In the genomic region with DNA sequence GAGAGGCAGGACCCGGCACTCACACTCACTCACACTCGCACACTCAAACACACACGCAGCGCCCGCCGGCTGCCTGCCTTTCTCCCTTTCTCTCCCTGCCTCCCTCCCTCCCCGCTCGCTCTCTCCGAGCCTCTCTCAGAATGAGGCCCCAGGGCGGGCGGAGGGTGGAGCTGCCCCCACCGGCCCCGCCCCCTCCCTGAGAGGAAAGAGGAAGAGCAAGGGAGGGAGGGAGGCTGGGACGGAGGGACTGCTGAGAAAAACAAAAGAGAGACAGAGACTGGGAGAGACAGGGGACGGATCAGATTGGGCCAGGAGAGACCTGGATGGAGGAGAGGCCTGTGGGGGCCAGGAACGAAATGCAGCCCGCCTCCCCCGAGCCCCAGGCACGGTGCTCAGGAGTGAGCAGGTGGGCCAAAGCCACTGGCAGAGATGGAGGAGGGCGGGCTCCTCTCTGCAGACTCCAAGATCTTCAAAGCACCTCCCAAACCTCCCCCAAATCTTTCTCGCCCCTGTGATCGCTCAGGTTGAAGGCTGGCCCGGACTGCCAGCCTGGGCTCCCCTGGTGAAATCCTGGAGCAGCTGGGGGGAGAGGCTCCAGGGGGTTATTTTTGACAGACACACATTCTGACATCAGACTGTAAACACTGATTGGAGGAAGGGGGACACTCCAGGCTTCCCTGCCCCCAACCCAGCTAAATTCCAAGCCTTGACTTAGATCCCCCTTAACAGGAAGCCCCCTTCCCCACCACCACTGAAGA, we compare ENCODE assay signal across 1 cellular context.
TF ChIP-seq lines count a peak whose summit lies in the region.

No MANE protein-coding gene starts in this region.

TF ChIP-seq in HepG2, 621 proteins besides CTCF, POLR2A, EP300 and RAD21 (continues in another document):
- TF ChIP-seq SMYD3 (CRISPR knock-in tag; IDR thresholded peaks at IDR 0.05) = no peak
- TF ChIP-seq ZNF652 (CRISPR knock-in tag; IDR thresholded peaks at IDR 0.05; ENCODE audit: borderline replicate concordance, low read depth) = no peak
- no peak for TF ChIP-seq ZFAT (CRISPR knock-in tag; conservative IDR thresholded peaks at IDR 0.05)
- TF ChIP-seq ELF3 (CRISPR knock-in tag; IDR thresholded peaks at IDR 0.05) = peak; percentile 43; the same call in 1 of the 2 replicates
- TF ChIP-seq, protein P1, sequence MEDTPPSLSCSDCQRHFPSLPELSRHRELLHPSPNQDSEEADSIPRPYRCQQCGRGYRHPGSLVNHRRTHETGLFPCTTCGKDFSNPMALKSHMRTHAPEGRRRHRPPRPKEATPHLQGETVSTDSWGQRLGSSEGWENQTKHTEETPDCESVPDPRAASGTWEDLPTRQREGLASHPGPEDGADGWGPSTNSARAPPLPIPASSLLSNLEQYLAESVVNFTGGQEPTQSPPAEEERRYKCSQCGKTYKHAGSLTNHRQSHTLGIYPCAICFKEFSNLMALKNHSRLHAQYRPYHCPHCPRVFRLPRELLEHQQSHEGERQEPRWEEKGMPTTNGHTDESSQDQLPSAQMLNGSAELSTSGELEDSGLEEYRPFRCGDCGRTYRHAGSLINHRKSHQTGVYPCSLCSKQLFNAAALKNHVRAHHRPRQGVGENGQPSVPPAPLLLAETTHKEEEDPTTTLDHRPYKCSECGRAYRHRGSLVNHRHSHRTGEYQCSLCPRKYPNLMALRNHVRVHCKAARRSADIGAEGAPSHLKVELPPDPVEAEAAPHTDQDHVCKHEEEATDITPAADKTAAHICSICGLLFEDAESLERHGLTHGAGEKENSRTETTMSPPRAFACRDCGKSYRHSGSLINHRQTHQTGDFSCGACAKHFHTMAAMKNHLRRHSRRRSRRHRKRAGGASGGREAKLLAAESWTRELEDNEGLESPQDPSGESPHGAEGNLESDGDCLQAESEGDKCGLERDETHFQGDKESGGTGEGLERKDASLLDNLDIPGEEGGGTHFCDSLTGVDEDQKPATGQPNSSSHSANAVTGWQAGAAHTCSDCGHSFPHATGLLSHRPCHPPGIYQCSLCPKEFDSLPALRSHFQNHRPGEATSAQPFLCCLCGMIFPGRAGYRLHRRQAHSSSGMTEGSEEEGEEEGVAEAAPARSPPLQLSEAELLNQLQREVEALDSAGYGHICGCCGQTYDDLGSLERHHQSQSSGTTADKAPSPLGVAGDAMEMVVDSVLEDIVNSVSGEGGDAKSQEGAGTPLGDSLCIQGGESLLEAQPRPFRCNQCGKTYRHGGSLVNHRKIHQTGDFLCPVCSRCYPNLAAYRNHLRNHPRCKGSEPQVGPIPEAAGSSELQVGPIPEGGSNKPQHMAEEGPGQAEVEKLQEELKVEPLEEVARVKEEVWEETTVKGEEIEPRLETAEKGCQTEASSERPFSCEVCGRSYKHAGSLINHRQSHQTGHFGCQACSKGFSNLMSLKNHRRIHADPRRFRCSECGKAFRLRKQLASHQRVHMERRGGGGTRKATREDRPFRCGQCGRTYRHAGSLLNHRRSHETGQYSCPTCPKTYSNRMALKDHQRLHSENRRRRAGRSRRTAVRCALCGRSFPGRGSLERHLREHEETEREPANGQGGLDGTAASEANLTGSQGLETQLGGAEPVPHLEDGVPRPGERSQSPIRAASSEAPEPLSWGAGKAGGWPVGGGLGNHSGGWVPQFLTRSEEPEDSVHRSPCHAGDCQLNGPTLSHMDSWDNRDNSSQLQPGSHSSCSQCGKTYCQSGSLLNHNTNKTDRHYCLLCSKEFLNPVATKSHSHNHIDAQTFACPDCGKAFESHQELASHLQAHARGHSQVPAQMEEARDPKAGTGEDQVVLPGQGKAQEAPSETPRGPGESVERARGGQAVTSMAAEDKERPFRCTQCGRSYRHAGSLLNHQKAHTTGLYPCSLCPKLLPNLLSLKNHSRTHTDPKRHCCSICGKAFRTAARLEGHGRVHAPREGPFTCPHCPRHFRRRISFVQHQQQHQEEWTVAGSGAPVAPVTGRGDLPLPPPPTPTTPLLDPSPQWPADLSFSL (CRISPR knock-in tag; IDR thresholded peaks at IDR 0.05) = no peak
- TF ChIP-seq ETV5 (CRISPR knock-in tag; IDR thresholded peaks at IDR 0.05; ENCODE audit: borderline replicate concordance) = peak; percentile 53; the same call in 1 of the 2 replicates
- TF ChIP-seq ZNF709 (CRISPR knock-in tag; IDR thresholded peaks at IDR 0.05) = no peak
- TF ChIP-seq, protein P2, sequence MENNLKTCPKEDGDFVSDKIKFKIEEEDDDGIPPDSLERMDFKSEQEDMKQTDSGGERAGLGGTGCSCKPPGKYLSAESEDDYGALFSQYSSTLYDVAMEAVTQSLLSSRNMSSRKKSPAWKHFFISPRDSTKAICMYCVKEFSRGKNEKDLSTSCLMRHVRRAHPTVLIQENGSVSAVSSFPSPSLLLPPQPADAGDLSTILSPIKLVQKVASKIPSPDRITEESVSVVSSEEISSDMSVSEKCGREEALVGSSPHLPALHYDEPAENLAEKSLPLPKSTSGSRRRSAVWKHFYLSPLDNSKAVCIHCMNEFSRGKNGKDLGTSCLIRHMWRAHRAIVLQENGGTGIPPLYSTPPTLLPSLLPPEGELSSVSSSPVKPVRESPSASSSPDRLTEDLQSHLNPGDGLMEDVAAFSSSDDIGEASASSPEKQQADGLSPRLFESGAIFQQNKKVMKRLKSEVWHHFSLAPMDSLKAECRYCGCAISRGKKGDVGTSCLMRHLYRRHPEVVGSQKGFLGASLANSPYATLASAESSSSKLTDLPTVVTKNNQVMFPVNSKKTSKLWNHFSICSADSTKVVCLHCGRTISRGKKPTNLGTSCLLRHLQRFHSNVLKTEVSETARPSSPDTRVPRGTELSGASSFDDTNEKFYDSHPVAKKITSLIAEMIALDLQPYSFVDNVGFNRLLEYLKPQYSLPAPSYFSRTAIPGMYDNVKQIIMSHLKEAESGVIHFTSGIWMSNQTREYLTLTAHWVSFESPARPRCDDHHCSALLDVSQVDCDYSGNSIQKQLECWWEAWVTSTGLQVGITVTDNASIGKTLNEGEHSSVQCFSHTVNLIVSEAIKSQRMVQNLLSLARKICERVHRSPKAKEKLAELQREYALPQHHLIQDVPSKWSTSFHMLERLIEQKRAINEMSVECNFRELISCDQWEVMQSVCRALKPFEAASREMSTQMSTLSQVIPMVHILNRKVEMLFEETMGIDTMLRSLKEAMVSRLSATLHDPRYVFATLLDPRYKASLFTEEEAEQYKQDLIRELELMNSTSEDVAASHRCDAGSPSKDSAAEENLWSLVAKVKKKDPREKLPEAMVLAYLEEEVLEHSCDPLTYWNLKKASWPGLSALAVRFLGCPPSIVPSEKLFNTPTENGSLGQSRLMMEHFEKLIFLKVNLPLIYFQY (CRISPR knock-in tag; IDR thresholded peaks at IDR 0.05; ENCODE audit: borderline replicate concordance) = no peak
- TF ChIP-seq ZNF616 (CRISPR knock-in tag; IDR thresholded peaks at IDR 0.05; ENCODE audit: low read depth) = no peak
- TF ChIP-seq, protein P3, sequence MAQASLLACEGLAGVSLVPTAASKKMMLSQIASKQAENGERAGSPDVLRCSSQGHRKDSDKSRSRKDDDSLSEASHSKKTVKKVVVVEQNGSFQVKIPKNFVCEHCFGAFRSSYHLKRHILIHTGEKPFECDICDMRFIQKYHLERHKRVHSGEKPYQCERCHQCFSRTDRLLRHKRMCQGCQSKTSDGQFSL (CRISPR knock-in tag; IDR thresholded peaks at IDR 0.05) = no peak
- TF ChIP-seq, protein P4, sequence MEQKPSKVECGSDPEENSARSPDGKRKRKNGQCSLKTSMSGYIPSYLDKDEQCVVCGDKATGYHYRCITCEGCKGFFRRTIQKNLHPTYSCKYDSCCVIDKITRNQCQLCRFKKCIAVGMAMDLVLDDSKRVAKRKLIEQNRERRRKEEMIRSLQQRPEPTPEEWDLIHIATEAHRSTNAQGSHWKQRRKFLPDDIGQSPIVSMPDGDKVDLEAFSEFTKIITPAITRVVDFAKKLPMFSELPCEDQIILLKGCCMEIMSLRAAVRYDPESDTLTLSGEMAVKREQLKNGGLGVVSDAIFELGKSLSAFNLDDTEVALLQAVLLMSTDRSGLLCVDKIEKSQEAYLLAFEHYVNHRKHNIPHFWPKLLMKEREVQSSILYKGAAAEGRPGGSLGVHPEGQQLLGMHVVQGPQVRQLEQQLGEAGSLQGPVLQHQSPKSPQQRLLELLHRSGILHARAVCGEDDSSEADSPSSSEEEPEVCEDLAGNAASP (CRISPR knock-in tag; IDR thresholded peaks at IDR 0.05; ENCODE audit: borderline replicate concordance) = no peak
- no peak for TF ChIP-seq SOX5 (CRISPR knock-in tag; IDR thresholded peaks at IDR 0.05; ENCODE audit: borderline replicate concordance)
- no peak for TF ChIP-seq CCAR2 (optimal IDR thresholded peaks at IDR 0.05; ENCODE audit: low read depth, low read length)
- TF ChIP-seq ZNF83 (CRISPR knock-in tag; IDR thresholded peaks at IDR 0.05; ENCODE audit: borderline replicate concordance) = no peak
- no peak for TF ChIP-seq ZNF562 (CRISPR knock-in tag; IDR thresholded peaks at IDR 0.05; ENCODE audit: borderline replicate concordance)
- TF ChIP-seq, protein P5, sequence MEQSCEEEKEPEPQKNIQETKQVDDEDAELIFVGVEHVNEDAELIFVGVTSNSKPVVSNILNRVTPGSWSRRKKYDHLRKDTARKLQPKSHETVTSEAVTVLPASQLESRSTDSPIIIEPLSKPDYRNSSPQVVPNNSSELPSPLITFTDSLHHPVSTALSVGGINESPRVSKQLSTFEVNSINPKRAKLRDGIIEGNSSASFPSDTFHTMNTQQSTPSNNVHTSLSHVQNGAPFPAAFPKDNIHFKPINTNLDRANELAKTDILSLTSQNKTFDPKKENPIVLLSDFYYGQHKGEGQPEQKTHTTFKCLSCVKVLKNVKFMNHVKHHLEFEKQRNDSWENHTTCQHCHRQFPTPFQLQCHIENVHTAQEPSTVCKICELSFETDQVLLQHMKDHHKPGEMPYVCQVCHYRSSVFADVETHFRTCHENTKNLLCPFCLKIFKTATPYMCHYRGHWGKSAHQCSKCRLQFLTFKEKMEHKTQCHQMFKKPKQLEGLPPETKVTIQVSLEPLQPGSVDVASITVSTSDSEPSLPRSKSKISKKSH (CRISPR knock-in tag; IDR thresholded peaks at IDR 0.05; ENCODE audit: borderline replicate concordance) = peak; percentile 18; the same call in 1 of the 2 replicates
- TF ChIP-seq, protein P6, sequence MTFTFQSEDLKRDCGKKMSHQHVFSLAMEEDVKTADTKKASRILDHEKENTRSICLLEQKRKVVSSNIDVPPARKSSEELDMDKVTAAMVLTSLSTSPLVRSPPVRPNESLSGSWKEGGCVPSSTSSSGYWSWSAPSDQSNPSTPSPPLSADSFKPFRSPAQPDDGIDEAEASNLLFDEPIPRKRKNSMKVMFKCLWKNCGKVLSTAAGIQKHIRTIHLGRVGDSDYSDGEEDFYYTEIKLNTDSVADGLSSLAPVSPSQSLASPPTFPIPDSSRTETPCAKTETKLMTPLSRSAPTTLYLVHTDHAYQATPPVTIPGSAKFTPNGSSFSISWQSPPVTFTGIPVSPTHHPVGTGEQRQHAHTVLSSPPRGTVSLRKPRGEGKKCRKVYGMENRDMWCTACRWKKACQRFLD (CRISPR knock-in tag; IDR thresholded peaks at IDR 0.05; ENCODE audit: borderline replicate concordance) = no peak
- TF ChIP-seq ZNF674 (CRISPR knock-in tag; IDR thresholded peaks at IDR 0.05; ENCODE audit: low read depth) = no peak
- no peak for TF ChIP-seq MLLT10 (CRISPR knock-in tag; IDR thresholded peaks at IDR 0.05)
- no peak; the same call in 1 of the 2 replicates for TF ChIP-seq REPIN1 (CRISPR knock-in tag; IDR thresholded peaks at IDR 0.05; ENCODE audit: borderline replicate concordance, low read depth)
- peak; percentile 81 for TF ChIP-seq POLR2G (IDR thresholded peaks at IDR 0.05; ENCODE audit: low read depth, low read length)
- TF ChIP-seq ZNF335 (CRISPR knock-in tag; IDR thresholded peaks at IDR 0.05) = peak; percentile 71; the same call in 1 of the 2 replicates
- TF ChIP-seq CEBPG (CRISPR knock-in tag; IDR thresholded peaks at IDR 0.05) = no peak
- TF ChIP-seq DMAP1 (CRISPR knock-in tag; IDR thresholded peaks at IDR 0.05) = 0 out of 2 replicates have a peak, but pooled peaks have one; percentile 30
- TF ChIP-seq RXRB (CRISPR knock-in tag; IDR thresholded peaks at IDR 0.05; ENCODE audit: borderline replicate concordance) = peak; percentile 9; the same call in 1 of the 2 replicates
- TF ChIP-seq, protein P7, sequence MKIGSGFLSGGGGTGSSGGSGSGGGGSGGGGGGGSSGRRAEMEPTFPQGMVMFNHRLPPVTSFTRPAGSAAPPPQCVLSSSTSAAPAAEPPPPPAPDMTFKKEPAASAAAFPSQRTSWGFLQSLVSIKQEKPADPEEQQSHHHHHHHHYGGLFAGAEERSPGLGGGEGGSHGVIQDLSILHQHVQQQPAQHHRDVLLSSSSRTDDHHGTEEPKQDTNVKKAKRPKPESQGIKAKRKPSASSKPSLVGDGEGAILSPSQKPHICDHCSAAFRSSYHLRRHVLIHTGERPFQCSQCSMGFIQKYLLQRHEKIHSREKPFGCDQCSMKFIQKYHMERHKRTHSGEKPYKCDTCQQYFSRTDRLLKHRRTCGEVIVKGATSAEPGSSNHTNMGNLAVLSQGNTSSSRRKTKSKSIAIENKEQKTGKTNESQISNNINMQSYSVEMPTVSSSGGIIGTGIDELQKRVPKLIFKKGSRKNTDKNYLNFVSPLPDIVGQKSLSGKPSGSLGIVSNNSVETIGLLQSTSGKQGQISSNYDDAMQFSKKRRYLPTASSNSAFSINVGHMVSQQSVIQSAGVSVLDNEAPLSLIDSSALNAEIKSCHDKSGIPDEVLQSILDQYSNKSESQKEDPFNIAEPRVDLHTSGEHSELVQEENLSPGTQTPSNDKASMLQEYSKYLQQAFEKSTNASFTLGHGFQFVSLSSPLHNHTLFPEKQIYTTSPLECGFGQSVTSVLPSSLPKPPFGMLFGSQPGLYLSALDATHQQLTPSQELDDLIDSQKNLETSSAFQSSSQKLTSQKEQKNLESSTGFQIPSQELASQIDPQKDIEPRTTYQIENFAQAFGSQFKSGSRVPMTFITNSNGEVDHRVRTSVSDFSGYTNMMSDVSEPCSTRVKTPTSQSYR (CRISPR knock-in tag; IDR thresholded peaks at IDR 0.05; ENCODE audit: borderline replicate concordance) = 0 out of 2 replicates have a peak, but pooled peaks have one; percentile 55
- TF ChIP-seq, protein P8, sequence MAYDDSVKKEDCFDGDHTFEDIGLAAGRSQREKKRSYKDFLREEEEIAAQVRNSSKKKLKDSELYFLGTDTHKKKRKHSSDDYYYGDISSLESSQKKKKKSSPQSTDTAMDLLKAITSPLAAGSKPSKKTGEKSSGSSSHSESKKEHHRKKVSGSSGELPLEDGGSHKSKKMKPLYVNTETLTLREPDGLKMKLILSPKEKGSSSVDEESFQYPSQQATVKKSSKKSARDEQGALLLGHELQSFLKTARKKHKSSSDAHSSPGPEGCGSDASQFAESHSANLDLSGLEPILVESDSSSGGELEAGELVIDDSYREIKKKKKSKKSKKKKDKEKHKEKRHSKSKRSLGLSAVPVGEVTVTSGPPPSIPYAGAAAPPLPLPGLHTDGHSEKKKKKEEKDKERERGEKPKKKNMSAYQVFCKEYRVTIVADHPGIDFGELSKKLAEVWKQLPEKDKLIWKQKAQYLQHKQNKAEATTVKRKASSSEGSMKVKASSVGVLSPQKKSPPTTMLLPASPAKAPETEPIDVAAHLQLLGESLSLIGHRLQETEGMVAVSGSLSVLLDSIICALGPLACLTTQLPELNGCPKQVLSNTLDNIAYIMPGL (CRISPR knock-in tag; IDR thresholded peaks at IDR 0.05; ENCODE audit: borderline replicate concordance in 1 of 2, low read depth in 1 of 2) = peak in 1 of 2 experiments; percentile 59; a peak in 2 of 4 replicates
- TF ChIP-seq NCOA5 (CRISPR knock-in tag; IDR thresholded peaks at IDR 0.05) = no peak
- TF ChIP-seq, protein P9, sequence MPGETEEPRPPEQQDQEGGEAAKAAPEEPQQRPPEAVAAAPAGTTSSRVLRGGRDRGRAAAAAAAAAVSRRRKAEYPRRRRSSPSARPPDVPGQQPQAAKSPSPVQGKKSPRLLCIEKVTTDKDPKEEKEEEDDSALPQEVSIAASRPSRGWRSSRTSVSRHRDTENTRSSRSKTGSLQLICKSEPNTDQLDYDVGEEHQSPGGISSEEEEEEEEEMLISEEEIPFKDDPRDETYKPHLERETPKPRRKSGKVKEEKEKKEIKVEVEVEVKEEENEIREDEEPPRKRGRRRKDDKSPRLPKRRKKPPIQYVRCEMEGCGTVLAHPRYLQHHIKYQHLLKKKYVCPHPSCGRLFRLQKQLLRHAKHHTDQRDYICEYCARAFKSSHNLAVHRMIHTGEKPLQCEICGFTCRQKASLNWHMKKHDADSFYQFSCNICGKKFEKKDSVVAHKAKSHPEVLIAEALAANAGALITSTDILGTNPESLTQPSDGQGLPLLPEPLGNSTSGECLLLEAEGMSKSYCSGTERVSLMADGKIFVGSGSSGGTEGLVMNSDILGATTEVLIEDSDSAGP (CRISPR knock-in tag; IDR thresholded peaks at IDR 0.05; ENCODE audit: borderline replicate concordance) = 0 out of 2 replicates have a peak, but pooled peaks have one; percentile 21
